27 cellular contexts compared by ENCODE assay signal in genomic region chr19:31144471-31144870, GRCh38.
"Had no signal": no experiment of that assay in that cellular context is flagged by ENCODE, and none has a peak within 500 bp of the region (broad histone marks: within the 10 kb centered on the region; RNA-seq: fewer than 3 reads in every experiment).

No MANE protein-coding gene starts in this region.

- H3K27me3 ChIP-seq: esophagus muscularis mucosa, foreskin keratinocyte, heart right ventricle, neural progenitor cell, sigmoid colon, testis, tibial artery, uterus had no signal

- H2AFZ ChIP-seq: neural progenitor cell had no signal

- H3K36me3 ChIP-seq: esophagus muscularis mucosa, gastroesophageal sphincter, heart right ventricle, lower lobe of right lung, neural progenitor cell, sigmoid colon, tibial artery, uterus had no signal

- H3K9me3 ChIP-seq: esophagus muscularis mucosa, gastroesophageal sphincter, heart right ventricle, lower lobe of right lung, mucosa of descending colon, psoas muscle, sigmoid colon, testis, tibial artery, uterus had no signal

- DNase-seq: dermis blood vessel endothelial cell; effector memory CD4-positive, alpha-beta T cell; glutamatergic neuron; heart right ventricle; hippocampal formation; immature natural killer cell; islet precursor cell; left ventricle myocardium superior; lower lobe of right lung; mucosa of descending colon; naive thymus-derived CD4-positive, alpha-beta T cell; psoas muscle; right cardiac atrium; sigmoid colon; stimulated activated CD4-positive, alpha-beta T cell treated with anti-CD3 and anti-CD28 coated beads, Interleukin-2, amount 100 ng/mL, for 24 hours; stimulated activated CD4-positive, alpha-beta T cell treated with anti-CD3 and anti-CD28 coated beads, Interleukin-4, amount 100 ng/mL, for 24 hours; stimulated activated naive CD8-positive, alpha-beta T cell treated with anti-CD3 and anti-CD28 coated beads, Interleukin-15, Interleukin-2, amounts not matched to agents 100 U/mL and 50 U/mL, for 24 hours; substantia nigra; testis; tibial artery; uterus had no signal

- H3K27ac ChIP-seq: coronary artery, esophagus muscularis mucosa, foreskin keratinocyte, gastroesophageal sphincter, heart right ventricle, lower lobe of right lung, neural progenitor cell, psoas muscle, sigmoid colon, testis, tibial artery, uterus had no signal

- H3K4me1 ChIP-seq: esophagus muscularis mucosa, gastroesophageal sphincter, heart right ventricle, lower lobe of right lung, neural progenitor cell, psoas muscle, testis, uterus had no signal

- H3K4me2 ChIP-seq: neural progenitor cell had no signal

- H3K4me3 ChIP-seq: coronary artery, esophagus muscularis mucosa, gastroesophageal sphincter, heart right ventricle, lower lobe of right lung, mucosa of descending colon, neural progenitor cell, psoas muscle, sigmoid colon, testis, tibial artery, uterus had no signal

- ATAC-seq: foreskin keratinocyte; gastroesophageal sphincter; heart right ventricle; left ventricle myocardium superior; lower lobe of right lung; mucosa of descending colon; naive thymus-derived CD4-positive, alpha-beta T cell; psoas muscle; right cardiac atrium; stimulated activated memory B cell treated with anti-CD40 and anti-IgM and Interleukin-4, amounts not matched to agents 10 μg/mL and 1 μg/mL and 100 μg/mL, for 72 hours; stimulated activated naive CD8-positive, alpha-beta T cell treated with anti-CD3 and anti-CD28 coated beads, Interleukin-15, Interleukin-2, amounts not matched to agents 100 U/mL and 50 U/mL, for 24 hours had no signal

- H3K9ac ChIP-seq: neural progenitor cell had no signal
